Comparison of ENCODE assay signal across 8 cellular contexts in genomic region chr11:2975594-2975993, GRCh38. TPM values are rescaled to one million over a fixed set of nuclear protein-coding genes. Genes with fewer than 3 reads are reported as not detected.
A peak's percentile ranks its signal among the peaks of the same experiment; 100 is the strongest.
DNase-seq lines count a peak whose midpoint lies in the region; ATAC-seq, FAIRE-seq and TF ChIP-seq lines count a peak whose summit lies in the region.

No MANE protein-coding gene starts in this region.

- no peaks in the 10 kb centered on the region for H3K27me3 Mint-ChIP-seq in CD8-positive, alpha-beta T cell (ENCODE audit: low read depth)

- no peaks in the 10 kb centered on the region for H3K9me3 ChIP-seq in CD8-positive, alpha-beta T cell (ENCODE audit: low read length)
- H3K9me3 ChIP-seq in right lobe of liver, result no peaks in the 10 kb centered on the region

- intact Hi-C loops in CD8-positive, alpha-beta T cell (cut with DNase I, micrococcal nuclease), result loop anchor here (1.0 to 5.0 kb wide), 4 partner anchors 13 to 242 kb away; partner anchors contain the start of gene MRGPRG (in 1 of the 2)
- intact Hi-C loops in right lobe of liver (cut with DNase I), result no loop called here

- no peak for TF ChIP-seq POLR2A in right lobe of liver (IDR thresholded peaks at IDR 0.05)

- no peaks in the 10 kb centered on the region for H3K27me3 ChIP-seq in CD8-positive, alpha-beta T cell (ENCODE audit: insufficient read depth, low read length)
- no peaks in the 10 kb centered on the region for H3K27me3 ChIP-seq in right lobe of liver

- H3K4me3 ChIP-seq in CD8-positive, alpha-beta T cell (ENCODE audit: low read depth, low read length), result no peak overlapping the region
- no peak overlapping the region for H3K4me3 ChIP-seq in HFF-Myc (replicated peaks; ENCODE audit: low read depth, low read length)
- no peak overlapping the region for H3K4me3 ChIP-seq in right lobe of liver

- peaks cover 65% of the 10 kb centered on the region for H3K4me1 Mint-ChIP-seq in CD8-positive, alpha-beta T cell (ENCODE audit: low read depth)

- POLR2A ChIA-PET in CD8-positive, alpha-beta T cell (lab: Charles Lee), result interaction anchor here (0.9 to 1.9 kb wide), 4 partner anchors 16 to 46 kb away, joined by 3 to 10 read pairs (median 4); partner anchors contain the start of gene NAP1L4

- peak; percentile 96 for ATAC-seq in CD8-positive, alpha-beta T cell
- peak; percentile 83 to 96 (median 90) for ATAC-seq in right lobe of liver
- ATAC-seq in GM18858 (IDR thresholded peaks at IDR 0.05; ENCODE audit: unreplicated experiment), result no peak

- TF ChIP-seq CTCF in CD8-positive, alpha-beta T cell (IDR thresholded peaks at IDR 0.05), result peak; percentile 60
- TF ChIP-seq CTCF in HFF-Myc (IDR thresholded peaks at IDR 0.05; ENCODE audit: low read depth, low read length, missing control alignments) (peak; percentile 44), right lobe of liver (IDR thresholded peaks at IDR 0.05) (peak; percentile 36 to 55 (median 44))

- peaks cover 72% of the 10 kb centered on the region for H3K36me3 ChIP-seq in CD8-positive, alpha-beta T cell (ENCODE audit: insufficient read depth, low read length)
- peaks cover 7 to 81% (median 43%) of the 10 kb centered on the region in 4 donors for H3K36me3 ChIP-seq in right lobe of liver

- no peak overlapping the region for H3K27ac ChIP-seq in CD8-positive, alpha-beta T cell (ENCODE audit: low read depth, low read length)
- H3K27ac ChIP-seq in caudate nucleus (ENCODE audit: low read depth, low read length) (no peak overlapping the region), right lobe of liver (no peak overlapping the region)

- peak overlapping the region; percentile 73 for H3K27ac Mint-ChIP-seq in CD8-positive, alpha-beta T cell

- DNase-seq in CD8-positive, alpha-beta T cell, result peak in 6 of 7 experiments; percentile 21 to 74 (median 54)
- no peak for DNase-seq in HFF-Myc (ENCODE audit: extremely low read depth, low read depth)
- peak; percentile 37 for DNase-seq in T follicular helper cell (ENCODE audit: low read depth)
- DNase-seq in caudate nucleus (lab: John Stamatoyannopoulos, UW), result peak in 36 of 61 donors; percentile 5 to 53 (median 23)
- DNase-seq in right lobe of liver, result no peak
- peak; percentile 41 for DNase-seq in urothelium cell line (ENCODE audit: low spot score)
- no peak for DNase-seq in cortex of kidney (lab: John Stamatoyannopoulos, UW)

- H3K9me3 Mint-ChIP-seq in CD8-positive, alpha-beta T cell, result no peaks in the 10 kb centered on the region

- 62% methylated on average over 4 of the region's 4 CpGs for WGBS in right lobe of liver (ENCODE audit: insufficient coverage, low coverage, low lambda C conversion rate, missing lambda C conversion rate)

- H3K36me3 Mint-ChIP-seq in CD8-positive, alpha-beta T cell, result peaks cover 85% of the 10 kb centered on the region

- FAIRE-seq in urothelium cell line (lab: Jason Lieb, UNC), result no peak

- no peak overlapping the region for H3K4me3 Mint-ChIP-seq in CD8-positive, alpha-beta T cell

- CTCF ChIA-PET in CD8-positive, alpha-beta T cell (lab: Charles Lee), result interaction anchor here (0.6 to 4.5 kb wide), 38 partner anchors 9 to 1151 kb away, joined by 3 to 92 read pairs (median 5); partner anchors contain the start of gene NAP1L4

- peaks cover 25% of the 10 kb centered on the region for H3K4me1 ChIP-seq in CD8-positive, alpha-beta T cell (ENCODE audit: insufficient read depth, low read length)
- H3K4me1 ChIP-seq in right lobe of liver, result no peaks in the 10 kb centered on the region

RNA-seq across cellular contexts. Expression of gene NAP1L4, which starts 16.5 kb away (rescaled TPM):
- total RNA-seq in CD8-positive, alpha-beta T cell, result 100 to 1,000 TPM; 276 to 290 TPM
- total RNA-seq in right lobe of liver, result 10 to 100 TPM; 37.6 to 76.0 (median 56.9) TPM

RNA-seq across cellular contexts. Expression of gene PHLDA2, which starts 46.4 kb away (rescaled TPM):
- total RNA-seq in CD8-positive, alpha-beta T cell, result 1 to 10 TPM in 1 of 2 experiments, under 1 TPM in 1; 0.61 to 1.6 TPM
- 10 to 100 TPM in 2 of 6 experiments, 1 to 10 TPM in 1, under 1 TPM in 2, not detected in 1; 0.51 to 12.7 (median 5.9) TPM for total RNA-seq in right lobe of liver

Comparison
In these comparisons a context has a peak if more than half of its experiments do, and no peak if none do; other contexts are left out.
1. DNase-seq: peak in CD8-positive, alpha-beta T cell (6 of 7), T follicular helper cell (single experiment), caudate nucleus (36 of 61) and urothelium cell line (single experiment); none in HFF-Myc (single experiment), right lobe of liver (0 of 3) and cortex of kidney (single experiment).
2. intact Hi-C loops: an anchor here in CD8-positive, alpha-beta T cell (1.0 to 5.0 kb wide); none called in right lobe of liver.
3. Peak in every context shown above with its lines, with median percentiles within 50 percentile points of each other: CTCF ChIP-seq.